In the genomic region with DNA sequence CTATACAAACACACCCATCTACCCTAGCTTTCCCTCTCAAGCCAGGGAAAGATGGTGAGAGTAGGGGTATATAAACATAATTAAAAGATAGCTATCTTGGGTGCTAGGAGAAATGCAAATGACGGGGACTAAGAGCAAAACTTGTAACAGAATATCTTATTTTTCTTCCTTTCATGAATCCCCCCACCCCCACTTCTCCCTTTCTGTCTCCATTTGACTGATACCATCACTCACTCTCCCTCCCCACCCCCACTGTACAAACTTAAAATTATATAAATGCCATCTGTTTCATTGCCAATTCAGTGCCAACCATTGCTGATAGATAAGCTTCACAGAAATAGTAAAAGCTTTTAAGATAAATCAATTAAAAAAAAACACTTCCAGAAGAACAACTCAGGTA, we compare ENCODE assay signal across 21 cellular contexts.
"Had no signal": no experiment of that assay in that cellular context is flagged by ENCODE, and none has a peak within 500 bp of the region (broad histone marks: within the 10 kb centered on the region; RNA-seq: fewer than 3 reads in every experiment).

No MANE protein-coding gene starts in this region.

- H3K27ac Mint-ChIP-seq: endodermal cell, immature natural killer cell, naive B cell, progenitor cell of endocrine pancreas had no signal

- H3K27me3 ChIP-seq: foreskin keratinocyte, pancreas, stomach, transverse colon had no signal

- H3K27ac ChIP-seq: foreskin keratinocyte, pancreas, stomach, thoracic aorta, transverse colon had no signal

- H3K27me3 Mint-ChIP-seq: naive B cell, progenitor cell of endocrine pancreas had no signal

- H3K9me3 Mint-ChIP-seq: endodermal cell, naive B cell, nephron had no signal

- H3K4me3 Mint-ChIP-seq: endodermal cell, immature natural killer cell, naive B cell, nephron had no signal

- H3K4me1 ChIP-seq: foreskin keratinocyte, pancreas, stomach, transverse colon had no signal

- H3K4me1 Mint-ChIP-seq: endodermal cell, immature natural killer cell, naive B cell had no signal

- H3K9me3 ChIP-seq: pancreas, stomach, thoracic aorta, transverse colon had no signal

- DNase-seq: effector CD4-positive, alpha-beta T cell; endodermal cell; foreskin keratinocyte; immature natural killer cell; left colon; left ventricle myocardium superior; mesenchymal stem cell; naive B cell; occipital lobe; pancreas; right cardiac atrium; small intestine; stimulated activated CD4-positive, alpha-beta T cell treated with anti-CD3 and anti-CD28 coated beads, Interleukin-12 subunit alpha, Interleukin-12 subunit beta, amount 100 ng/mL, for 4 hours; stimulated activated naive CD4-positive, alpha-beta T cell; stomach; substantia nigra; transverse colon had no signal

- H3K36me3 Mint-ChIP-seq: immature natural killer cell, naive B cell had no signal

- H3K4me3 ChIP-seq: lung, pancreas, stomach, thoracic aorta, transverse colon had no signal

- H3K36me3 ChIP-seq: pancreas, stomach, thoracic aorta, transverse colon had no signal
